1 cellular context compared by ENCODE assay signal in the genomic region with DNA sequence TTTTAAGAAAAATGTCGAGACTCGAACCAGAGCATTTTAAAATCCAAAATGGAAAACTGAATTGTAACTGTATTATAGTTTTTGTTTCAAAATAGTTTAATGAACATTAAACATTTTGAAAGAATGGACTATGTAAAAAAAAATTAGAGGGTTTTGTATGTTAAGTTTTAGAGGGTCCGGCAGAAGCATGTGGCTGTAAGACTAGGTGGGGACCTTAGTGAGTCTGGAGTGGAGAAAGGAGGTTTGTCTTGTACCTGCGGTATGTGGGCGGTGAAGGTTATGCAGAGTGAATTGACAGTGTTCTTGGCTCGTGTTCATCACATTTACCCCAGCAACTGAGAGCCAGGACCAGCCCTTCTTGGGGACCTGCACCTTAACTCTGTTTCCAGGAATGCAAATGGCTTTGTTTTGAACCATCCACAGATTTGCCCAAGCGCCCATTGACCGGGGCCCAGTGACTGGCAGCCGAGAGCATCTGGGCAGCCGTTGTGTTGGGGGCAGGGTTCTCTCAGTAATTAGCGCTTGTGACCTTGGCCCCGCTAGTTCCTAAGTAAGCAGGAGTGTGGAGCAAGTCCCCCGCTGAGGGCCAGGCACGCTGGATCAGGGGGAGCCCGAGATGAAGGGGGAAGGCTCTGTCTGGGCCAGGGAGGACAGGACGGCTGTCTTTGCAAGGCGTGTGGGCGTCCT.
A peak's percentile ranks its signal among the peaks of the same experiment; 100 is the strongest.
TF ChIP-seq lines count a peak whose summit lies in the region.

No MANE protein-coding gene starts in this region.

TF ChIP-seq in HepG2, 621 proteins besides CTCF, POLR2A, EP300 and RAD21 (continued from another document and continues in another):
- TF ChIP-seq STAG1 (CRISPR knock-in tag; IDR thresholded peaks at IDR 0.05) = peak; percentile 52; the same call in 1 of the 2 replicates
- TF ChIP-seq ZNF24 (IDR thresholded peaks at IDR 0.05) = 0 out of 2 replicates have a peak, but pooled peaks have one; percentile 21
- TF ChIP-seq ZNF292 (CRISPR knock-in tag; IDR thresholded peaks at IDR 0.05; ENCODE audit: borderline replicate concordance, low read depth) = peak; percentile 45; the same call in 1 of the 2 replicates
- no peak for TF ChIP-seq ATM (IDR thresholded peaks at IDR 0.05; ENCODE audit: borderline replicate concordance)
- TF ChIP-seq HCFC1 (IDR thresholded peaks at IDR 0.05; ENCODE audit: low read depth, low read length) = no peak
- 0 out of 2 replicates have a peak, but pooled peaks have one; percentile 27 for TF ChIP-seq ETV5 (CRISPR knock-in tag; IDR thresholded peaks at IDR 0.05; ENCODE audit: borderline replicate concordance)
- TF ChIP-seq GFI1 (CRISPR knock-in tag; IDR thresholded peaks at IDR 0.05; ENCODE audit: borderline replicate concordance) = no peak; the same call in 1 of the 2 replicates
- TF ChIP-seq TP53 (CRISPR knock-in tag; conservative IDR thresholded peaks at IDR 0.05) = no peak
- TF ChIP-seq SUZ12 (IDR thresholded peaks at IDR 0.05; ENCODE audit: low read depth, low read length) = no peak
- peak; percentile 90; the same call in 1 of the 2 replicates for TF ChIP-seq SPEN (CRISPR knock-in tag; IDR thresholded peaks at IDR 0.05; ENCODE audit: low read depth)
- TF ChIP-seq TEAD3 (CRISPR knock-in tag; optimal IDR thresholded peaks at IDR 0.05; ENCODE audit: borderline replicate concordance) = peak; percentile 85
- TF ChIP-seq ZFYVE20 (CRISPR knock-in tag; IDR thresholded peaks at IDR 0.05; ENCODE audit: borderline replicate concordance, low read depth) = no peak
- TF ChIP-seq NR2F6 (IDR thresholded peaks at IDR 0.05) = peak; percentile 82
- TF ChIP-seq NR2F6 (CRISPR knock-in tag; IDR thresholded peaks at IDR 0.05) = peak; percentile 94
- TF ChIP-seq ZNF501 (CRISPR knock-in tag; IDR thresholded peaks at IDR 0.05) = peak; percentile 66; the same call in 1 of the 2 replicates
- TF ChIP-seq, protein P1, sequence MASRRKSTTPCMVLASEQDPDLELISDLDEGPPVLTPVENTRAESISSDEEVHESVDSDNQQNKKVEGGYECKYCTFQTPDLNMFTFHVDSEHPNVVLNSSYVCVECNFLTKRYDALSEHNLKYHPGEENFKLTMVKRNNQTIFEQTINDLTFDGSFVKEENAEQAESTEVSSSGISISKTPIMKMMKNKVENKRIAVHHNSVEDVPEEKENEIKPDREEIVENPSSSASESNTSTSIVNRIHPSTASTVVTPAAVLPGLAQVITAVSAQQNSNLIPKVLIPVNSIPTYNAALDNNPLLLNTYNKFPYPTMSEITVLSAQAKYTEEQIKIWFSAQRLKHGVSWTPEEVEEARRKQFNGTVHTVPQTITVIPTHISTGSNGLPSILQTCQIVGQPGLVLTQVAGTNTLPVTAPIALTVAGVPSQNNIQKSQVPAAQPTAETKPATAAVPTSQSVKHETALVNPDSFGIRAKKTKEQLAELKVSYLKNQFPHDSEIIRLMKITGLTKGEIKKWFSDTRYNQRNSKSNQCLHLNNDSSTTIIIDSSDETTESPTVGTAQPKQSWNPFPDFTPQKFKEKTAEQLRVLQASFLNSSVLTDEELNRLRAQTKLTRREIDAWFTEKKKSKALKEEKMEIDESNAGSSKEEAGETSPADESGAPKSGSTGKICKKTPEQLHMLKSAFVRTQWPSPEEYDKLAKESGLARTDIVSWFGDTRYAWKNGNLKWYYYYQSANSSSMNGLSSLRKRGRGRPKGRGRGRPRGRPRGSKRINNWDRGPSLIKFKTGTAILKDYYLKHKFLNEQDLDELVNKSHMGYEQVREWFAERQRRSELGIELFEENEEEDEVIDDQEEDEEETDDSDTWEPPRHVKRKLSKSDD (CRISPR knock-in tag; IDR thresholded peaks at IDR 0.05; ENCODE audit: low read depth) = 0 out of 2 replicates have a peak, but pooled peaks have one; percentile 59
- TF ChIP-seq, protein P2, sequence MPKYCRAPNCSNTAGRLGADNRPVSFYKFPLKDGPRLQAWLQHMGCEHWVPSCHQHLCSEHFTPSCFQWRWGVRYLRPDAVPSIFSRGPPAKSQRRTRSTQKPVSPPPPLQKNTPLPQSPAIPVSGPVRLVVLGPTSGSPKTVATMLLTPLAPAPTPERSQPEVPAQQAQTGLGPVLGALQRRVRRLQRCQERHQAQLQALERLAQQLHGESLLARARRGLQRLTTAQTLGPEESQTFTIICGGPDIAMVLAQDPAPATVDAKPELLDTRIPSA (CRISPR knock-in tag; IDR thresholded peaks at IDR 0.05; ENCODE audit: borderline replicate concordance) = no peak
- TF ChIP-seq CBFB (CRISPR knock-in tag; IDR thresholded peaks at IDR 0.05) = peak; percentile 55; the same call in 1 of the 2 replicates
- no peak; the same call in none of the 2 replicates for TF ChIP-seq TAF1 (CRISPR knock-in tag; IDR thresholded peaks at IDR 0.05)
- TF ChIP-seq ZNF326 (CRISPR knock-in tag; IDR thresholded peaks at IDR 0.05; ENCODE audit: borderline replicate concordance) = no peak; the same call in 1 of the 2 replicates
- no peak for TF ChIP-seq PAF1 (CRISPR knock-in tag; IDR thresholded peaks at IDR 0.05)
- TF ChIP-seq, protein P3, sequence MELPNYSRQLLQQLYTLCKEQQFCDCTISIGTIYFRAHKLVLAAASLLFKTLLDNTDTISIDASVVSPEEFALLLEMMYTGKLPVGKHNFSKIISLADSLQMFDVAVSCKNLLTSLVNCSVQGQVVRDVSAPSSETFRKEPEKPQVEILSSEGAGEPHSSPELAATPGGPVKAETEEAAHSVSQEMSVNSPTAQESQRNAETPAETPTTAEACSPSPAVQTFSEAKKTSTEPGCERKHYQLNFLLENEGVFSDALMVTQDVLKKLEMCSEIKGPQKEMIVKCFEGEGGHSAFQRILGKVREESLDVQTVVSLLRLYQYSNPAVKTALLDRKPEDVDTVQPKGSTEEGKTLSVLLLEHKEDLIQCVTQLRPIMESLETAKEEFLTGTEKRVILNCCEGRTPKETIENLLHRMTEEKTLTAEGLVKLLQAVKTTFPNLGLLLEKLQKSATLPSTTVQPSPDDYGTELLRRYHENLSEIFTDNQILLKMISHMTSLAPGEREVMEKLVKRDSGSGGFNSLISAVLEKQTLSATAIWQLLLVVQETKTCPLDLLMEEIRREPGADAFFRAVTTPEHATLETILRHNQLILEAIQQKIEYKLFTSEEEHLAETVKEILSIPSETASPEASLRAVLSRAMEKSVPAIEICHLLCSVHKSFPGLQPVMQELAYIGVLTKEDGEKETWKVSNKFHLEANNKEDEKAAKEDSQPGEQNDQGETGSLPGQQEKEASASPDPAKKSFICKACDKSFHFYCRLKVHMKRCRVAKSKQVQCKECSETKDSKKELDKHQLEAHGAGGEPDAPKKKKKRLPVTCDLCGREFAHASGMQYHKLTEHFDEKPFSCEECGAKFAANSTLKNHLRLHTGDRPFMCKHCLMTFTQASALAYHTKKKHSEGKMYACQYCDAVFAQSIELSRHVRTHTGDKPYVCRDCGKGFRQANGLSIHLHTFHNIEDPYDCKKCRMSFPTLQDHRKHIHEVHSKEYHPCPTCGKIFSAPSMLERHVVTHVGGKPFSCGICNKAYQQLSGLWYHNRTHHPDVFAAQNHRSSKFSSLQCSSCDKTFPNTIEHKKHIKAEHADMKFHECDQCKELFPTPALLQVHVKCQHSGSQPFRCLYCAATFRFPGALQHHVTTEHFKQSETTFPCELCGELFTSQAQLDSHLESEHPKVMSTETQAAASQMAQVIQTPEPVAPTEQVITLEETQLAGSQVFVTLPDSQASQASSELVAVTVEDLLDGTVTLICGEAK (IDR thresholded peaks at IDR 0.05) = no peak
- TF ChIP-seq, protein P3 (CRISPR knock-in tag; IDR thresholded peaks at IDR 0.05) = peak; percentile 84; the same call in 1 of the 2 replicates
- TF ChIP-seq, protein P4, sequence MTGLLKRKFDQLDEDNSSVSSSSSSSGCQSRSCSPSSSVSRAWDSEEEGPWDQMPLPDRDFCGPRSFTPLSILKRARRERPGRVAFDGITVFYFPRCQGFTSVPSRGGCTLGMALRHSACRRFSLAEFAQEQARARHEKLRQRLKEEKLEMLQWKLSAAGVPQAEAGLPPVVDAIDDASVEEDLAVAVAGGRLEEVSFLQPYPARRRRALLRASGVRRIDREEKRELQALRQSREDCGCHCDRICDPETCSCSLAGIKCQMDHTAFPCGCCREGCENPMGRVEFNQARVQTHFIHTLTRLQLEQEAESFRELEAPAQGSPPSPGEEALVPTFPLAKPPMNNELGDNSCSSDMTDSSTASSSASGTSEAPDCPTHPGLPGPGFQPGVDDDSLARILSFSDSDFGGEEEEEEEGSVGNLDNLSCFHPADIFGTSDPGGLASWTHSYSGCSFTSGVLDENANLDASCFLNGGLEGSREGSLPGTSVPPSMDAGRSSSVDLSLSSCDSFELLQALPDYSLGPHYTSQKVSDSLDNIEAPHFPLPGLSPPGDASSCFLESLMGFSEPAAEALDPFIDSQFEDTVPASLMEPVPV (CRISPR knock-in tag; IDR thresholded peaks at IDR 0.05) = 0 out of 2 replicates have a peak, but pooled peaks have one; percentile 23
- TF ChIP-seq MED1 (CRISPR knock-in tag; IDR thresholded peaks at IDR 0.05) = peak; percentile 98
- TF ChIP-seq ZSCAN20 (CRISPR knock-in tag; IDR thresholded peaks at IDR 0.05; ENCODE audit: borderline replicate concordance) = no peak
- TF ChIP-seq ATAD3A (CRISPR knock-in tag; IDR thresholded peaks at IDR 0.05) = no peak
- no peak for TF ChIP-seq NFYB (CRISPR knock-in tag; IDR thresholded peaks at IDR 0.05)
- TF ChIP-seq MIER3 (CRISPR knock-in tag; IDR thresholded peaks at IDR 0.05; ENCODE audit: borderline replicate concordance) = peak; percentile 75
- TF ChIP-seq ZNF180 (CRISPR knock-in tag; IDR thresholded peaks at IDR 0.05; ENCODE audit: borderline replicate concordance, low read depth) = no peak
- TF ChIP-seq, protein P5, sequence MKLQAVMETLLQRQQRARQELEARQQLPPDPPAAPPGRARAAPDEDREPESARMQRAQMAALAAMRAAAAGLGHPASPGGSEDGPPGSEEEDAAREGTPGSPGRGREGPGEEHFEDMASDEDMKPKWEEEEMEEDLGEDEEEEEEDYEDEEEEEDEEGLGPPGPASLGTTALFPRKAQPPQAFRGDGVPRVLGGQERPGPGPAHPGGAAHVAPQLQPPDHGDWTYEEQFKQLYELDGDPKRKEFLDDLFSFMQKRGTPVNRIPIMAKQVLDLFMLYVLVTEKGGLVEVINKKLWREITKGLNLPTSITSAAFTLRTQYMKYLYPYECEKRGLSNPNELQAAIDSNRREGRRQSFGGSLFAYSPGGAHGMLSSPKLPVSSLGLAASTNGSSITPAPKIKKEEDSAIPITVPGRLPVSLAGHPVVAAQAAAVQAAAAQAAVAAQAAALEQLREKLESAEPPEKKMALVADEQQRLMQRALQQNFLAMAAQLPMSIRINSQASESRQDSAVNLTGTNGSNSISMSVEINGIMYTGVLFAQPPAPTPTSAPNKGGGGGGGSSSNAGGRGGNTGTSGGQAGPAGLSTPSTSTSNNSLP (IDR thresholded peaks at IDR 0.05; ENCODE audit: low read depth, low read length) = peak; percentile 8; the same call in 1 of the 2 replicates
- peak; percentile 94; the same call in 1 of the 2 replicates for TF ChIP-seq MTA1 (CRISPR knock-in tag; IDR thresholded peaks at IDR 0.05; ENCODE audit: borderline replicate concordance)
- no peak for TF ChIP-seq ZBTB1 (CRISPR knock-in tag; IDR thresholded peaks at IDR 0.05; ENCODE audit: borderline replicate concordance)
- TF ChIP-seq ZNF331 (CRISPR knock-in tag; IDR thresholded peaks at IDR 0.05) = peak; percentile 71; the same call in 1 of the 2 replicates
- no peak for TF ChIP-seq SMARCC2 (IDR thresholded peaks at IDR 0.05)
- TF ChIP-seq MEIS2 (CRISPR knock-in tag; IDR thresholded peaks at IDR 0.05) = no peak
- no peak for TF ChIP-seq NKX3-1 (CRISPR knock-in tag; IDR thresholded peaks at IDR 0.05)
- TF ChIP-seq ZFP36L1 (CRISPR knock-in tag; IDR thresholded peaks at IDR 0.05) = peak; percentile 76; the same call in 1 of the 2 replicates
- TF ChIP-seq ZNF160 (CRISPR knock-in tag; IDR thresholded peaks at IDR 0.05) = no peak; the same call in 1 of the 2 replicates
- no peak for TF ChIP-seq ZNF496 (CRISPR knock-in tag; IDR thresholded peaks at IDR 0.05; ENCODE audit: insufficient replicate concordance)
- TF ChIP-seq SNAPC2 (CRISPR knock-in tag; IDR thresholded peaks at IDR 0.05) = no peak
- TF ChIP-seq SRF (IDR thresholded peaks at IDR 0.05; ENCODE audit: low read depth, low read length) = no peak
- TF ChIP-seq CEBPG (CRISPR knock-in tag; IDR thresholded peaks at IDR 0.05) = peak; percentile 44; the same call in 1 of the 2 replicates
- TF ChIP-seq ZNF589 (CRISPR knock-in tag; conservative IDR thresholded peaks at IDR 0.05) = peak; percentile 73; the same call in 1 of the 2 replicates
- TF ChIP-seq, protein P6, sequence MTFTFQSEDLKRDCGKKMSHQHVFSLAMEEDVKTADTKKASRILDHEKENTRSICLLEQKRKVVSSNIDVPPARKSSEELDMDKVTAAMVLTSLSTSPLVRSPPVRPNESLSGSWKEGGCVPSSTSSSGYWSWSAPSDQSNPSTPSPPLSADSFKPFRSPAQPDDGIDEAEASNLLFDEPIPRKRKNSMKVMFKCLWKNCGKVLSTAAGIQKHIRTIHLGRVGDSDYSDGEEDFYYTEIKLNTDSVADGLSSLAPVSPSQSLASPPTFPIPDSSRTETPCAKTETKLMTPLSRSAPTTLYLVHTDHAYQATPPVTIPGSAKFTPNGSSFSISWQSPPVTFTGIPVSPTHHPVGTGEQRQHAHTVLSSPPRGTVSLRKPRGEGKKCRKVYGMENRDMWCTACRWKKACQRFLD (CRISPR knock-in tag; IDR thresholded peaks at IDR 0.05; ENCODE audit: borderline replicate concordance) = 0 out of 2 replicates have a peak, but pooled peaks have one; percentile 56
- no peak for TF ChIP-seq ZFP36 (IDR thresholded peaks at IDR 0.05; ENCODE audit: borderline replicate concordance, low read depth, low read length, partially characterized antibody)
